In genomic region chr21:37986000-37986399, GRCh38 we compare ENCODE assay signal across 19 cellular contexts.
DNase-seq lines count a peak whose midpoint lies in the region; ATAC-seq, FAIRE-seq and TF ChIP-seq lines count a peak whose summit lies in the region.
"Had no signal": no experiment of that assay in that cellular context is flagged by ENCODE, and none has a peak within 500 bp of the region (broad histone marks: within the 10 kb centered on the region; RNA-seq: fewer than 3 reads in every experiment).

No MANE protein-coding gene starts in this region.

- CTCF ChIA-PET in K562 (lab: Yijun Ruan, JAX; ENCODE audit: low intra/inter-chr PET ratio) = no interaction called here

- no peak overlapping the region for H3K27ac ChIP-seq in K562 (ENCODE audit: extremely low read depth, low read depth, low read length)
- H3K27ac ChIP-seq: BLaER1, C4-2B had no signal

- no peak overlapping the region for H3K9ac ChIP-seq in K562 (ENCODE audit: insufficient read depth in 1 of 2, low read depth in 2 of 2, low read length in 2 of 2)
- H3K9ac ChIP-seq: BLaER1 had no signal

- no peaks in the 10 kb centered on the region for H3K27me3 ChIP-seq in K562 (ENCODE audit: control insufficient read depth in 2 of 2, insufficient read depth in 2 of 2, low read length in 2 of 2)
- H3K27me3 ChIP-seq: BLaER1 had no signal

- no peak for TF ChIP-seq CTCF in K562 (IDR thresholded peaks at IDR 0.05 in 2 of 3, conservative IDR thresholded peaks at IDR 0.05 in 1 of 3; ENCODE audit: insufficient read depth in 2 of 3, low read depth in 1 of 3, low read length in 3 of 3)

- H3K4me3 ChIP-seq in K562 = no peak overlapping the region
- H3K4me3 ChIP-seq: BLaER1 had no signal

- H3K9me1 ChIP-seq in K562 (ENCODE audit: control insufficient read depth, insufficient read depth, low read length) = no peaks in the 10 kb centered on the region

- no peak for TF ChIP-seq POLR2A in K562 (conservative IDR thresholded peaks at IDR 0.05)

- H3K4me2 ChIP-seq in K562 (ENCODE audit: insufficient read depth, low read length) = no peak overlapping the region
- H3K4me2 ChIP-seq: BLaER1 had no signal

- no peak for TF ChIP-seq EP300 in K562 (IDR thresholded peaks at IDR 0.05; ENCODE audit: low read length)

- H2AFZ ChIP-seq in K562 (ENCODE audit: low read depth, low read length) = no peak overlapping the region

- WGBS in K562 (ENCODE audit: insufficient coverage, low coverage, missing lambda C conversion rate) = 6% methylated on average over 3 of the region's 3 CpGs

- in situ Hi-C loops in K562 (cut with MboI) = no loop called here

- H4K20me1 ChIP-seq in K562 (replicated peaks; ENCODE audit: control insufficient read depth, insufficient read depth, low read length) = no peaks in the 10 kb centered on the region
- H4K20me1 ChIP-seq: BLaER1 had no signal

- peak; percentile 8 for DNase-seq in NCI-H748 (lab: John Stamatoyannopoulos, UW; ENCODE audit: unreplicated experiment)
- DNase-seq in NCI-H748 treated with DMSO at 0.1 percent for 48 hours (lab: John Stamatoyannopoulos, UW) = no peak
- peak; percentile 29 for DNase-seq in NCI-H69 (lab: John Stamatoyannopoulos, UW)
- DNase-seq in K562 (ENCODE audit: extremely low read depth in 1 of 4, low spot score in 3 of 4) = no peak
- DNase-seq: Caco-2; CD4-positive, CD25-positive, alpha-beta regulatory T cell; CD8-positive, alpha-beta T cell; DMS53; DMS79 treated with DMSO at 0.1 percent for 48 hours; GF-D8; GOT3; HCEC 1CT had no signal

- H3K79me2 ChIP-seq in K562 (ENCODE audit: control insufficient read depth, insufficient read depth, low read length) = no peaks in the 10 kb centered on the region

- no peak for TF ChIP-seq RAD21 in K562 (CRISPR knock-in tag; conservative IDR thresholded peaks at IDR 0.05 in 1 of 2, IDR thresholded peaks at IDR 0.05 in 1 of 2)

- FAIRE-seq in K562 (lab: Jason Lieb, UNC) = no peak
- FAIRE-seq: GM12891, GM18507, H54 had no signal

- POLR2A ChIA-PET in K562 (lab: Yijun Ruan, JAX) = interaction anchor here (0.6 to 1.3 kb wide), 4 partner anchors 13 to 69 kb away, joined by 3 to 4 read pairs (median 3); no protein-coding TSS in a partner anchor

- BruUV-seq in K562 (replicated peaks; lab: Mats Ljungman, UMichigan) = no TSS peak

- ATAC-seq in K562 = no peak
- ATAC-seq in GM21447 (IDR thresholded peaks at IDR 0.05; ENCODE audit: unreplicated experiment) = no peak
- no peak for ATAC-seq in HG02852 (IDR thresholded peaks at IDR 0.05; ENCODE audit: unreplicated experiment)
- ATAC-seq: CD8-positive, alpha-beta T cell had no signal

- H3K36me3 ChIP-seq in K562 (ENCODE audit: control insufficient read depth, insufficient read depth, low read length) = no peaks in the 10 kb centered on the region
- H3K36me3 ChIP-seq: BLaER1 had no signal

- H3K9me3 ChIP-seq in K562 (replicated peaks; ENCODE audit: control insufficient read depth, insufficient read depth, low read depth, low read length) = no peaks in the 10 kb centered on the region
- H3K9me3 ChIP-seq: BLaER1, Caco-2 had no signal

- no peaks in the 10 kb centered on the region; a peak in 1 of 5 replicates for H3K4me1 ChIP-seq in K562 (replicated peaks in 1 of 2; ENCODE audit: control insufficient read depth in 2 of 2, insufficient read depth in 2 of 2, low read length in 2 of 2)
- H3K4me1 ChIP-seq: BLaER1, Caco-2 had no signal

- intact Hi-C loops in K562 (cut with micrococcal nuclease) = no loop called here

TF ChIP-seq in K562, 482 proteins besides CTCF, POLR2A, EP300 and RAD21:
- TF ChIP-seq ESRRB (CRISPR knock-in tag; IDR thresholded peaks at IDR 0.05; ENCODE audit: borderline replicate concordance) (no peak), KDM1A (IDR thresholded peaks at IDR 0.05) (0 out of 4 replicates have a peak, but pooled peaks of 1 of the 2 experiments have one; percentile 17), CBFA2T3 (IDR thresholded peaks at IDR 0.05) (peak; percentile 70), CBFA2T2 (conservative IDR thresholded peaks at IDR 0.05) (peak; percentile 51)

Comparison
In these comparisons a context has a peak if more than half of its experiments do, and no peak if none do; other contexts are left out.
1. DNase-seq: peak in NCI-H748 (single experiment) and NCI-H69 (single experiment); none in NCI-H748 treated with DMSO at 0.1 percent for 48 hours (single experiment) and K562 (0 of 4).